ENCODE assay signal across 15 cellular contexts in the genomic region with DNA sequence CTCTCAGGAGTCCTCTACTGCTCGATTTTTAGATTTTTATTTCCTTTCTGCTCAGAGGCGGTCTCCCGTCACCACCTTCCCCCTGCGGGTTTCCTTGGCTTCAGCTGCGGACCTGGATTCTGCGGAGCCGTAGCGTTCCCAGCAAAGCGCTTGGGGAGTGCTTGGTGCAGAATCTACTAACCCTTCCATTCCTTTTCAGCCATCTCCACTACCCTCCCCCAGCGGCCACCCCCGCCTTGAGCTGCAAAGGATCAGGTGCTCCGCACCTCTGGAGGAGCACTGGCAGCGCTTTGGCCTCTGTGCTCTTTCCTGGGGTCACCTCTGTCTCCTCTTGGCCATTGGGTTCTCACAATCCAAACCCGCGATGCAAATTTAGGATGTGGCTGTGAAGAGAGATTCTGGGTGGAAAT. TPM values are rescaled to one million over a fixed set of nuclear protein-coding genes. Genes with fewer than 3 reads are reported as not detected.
A peak's percentile ranks its signal among the peaks of the same experiment; 100 is the strongest.
DNase-seq lines count a peak whose midpoint lies in the region; ATAC-seq and TF ChIP-seq lines count a peak whose summit lies in the region.
"Had no signal": no experiment of that assay in that cellular context is flagged by ENCODE, and none has a peak within 500 bp of the region (broad histone marks: within the 10 kb centered on the region; RNA-seq: fewer than 3 reads in every experiment).

No MANE protein-coding gene starts in this region.

- peaks cover 80% of the 10 kb centered on the region for H3K27me3 Mint-ChIP-seq in activated T-cell treated with anti-CD3 and anti-CD28 coated beads, Interleukin-2, amount 50 U/mL, for 72 hours (ENCODE audit: low read depth)
- H3K27me3 Mint-ChIP-seq in activated naive CD8-positive, alpha-beta T cell treated with anti-CD3 and anti-CD28 coated beads, Interleukin-2, amount 50 U/mL, for 24 hours, result peaks cover 70% of the 10 kb centered on the region

- peak overlapping the region; percentile 30 for H3K27ac ChIP-seq in layer of hippocampus (ENCODE audit: low read depth, low read length)
- H3K27ac ChIP-seq in thoracic aorta, result no peak overlapping the region
- H3K27ac ChIP-seq: esophagus squamous epithelium, heart right ventricle had no signal

- no peak for ATAC-seq in activated T-cell treated with anti-CD3 and anti-CD28 coated beads, Interleukin-2, amount 50 U/mL, for 72 hours (replicated peaks in 1 of 2)
- no peak for ATAC-seq in activated naive CD8-positive, alpha-beta T cell treated with anti-CD3 and anti-CD28 coated beads, Interleukin-2, amount 50 U/mL, for 24 hours
- ATAC-seq in thoracic aorta (ENCODE audit: insufficient number of reproducible peaks, low FRiP score, low read depth), result no peak
- ATAC-seq in GM21360 (IDR thresholded peaks at IDR 0.05; ENCODE audit: unreplicated experiment), result no peak
- ATAC-seq: heart right ventricle, K562 had no signal

- H3K4me3 ChIP-seq in thoracic aorta, result peak overlapping the region; percentile 28
- H3K4me3 ChIP-seq: K562 had no signal

- H3K27ac Mint-ChIP-seq in activated T-cell treated with anti-CD3 and anti-CD28 coated beads, Interleukin-2, amount 50 U/mL, for 72 hours, result no peak overlapping the region
- no peak overlapping the region for H3K27ac Mint-ChIP-seq in activated naive CD8-positive, alpha-beta T cell treated with anti-CD3 and anti-CD28 coated beads, Interleukin-2, amount 50 U/mL, for 24 hours

- TF ChIP-seq CTCF in thoracic aorta (IDR thresholded peaks at IDR 0.05), result no peak

- peaks cover 31% of the 10 kb centered on the region for H3K4me1 Mint-ChIP-seq in activated T-cell treated with anti-CD3 and anti-CD28 coated beads, Interleukin-2, amount 50 U/mL, for 72 hours (ENCODE audit: low read depth)
- peaks cover 28% of the 10 kb centered on the region for H3K4me1 Mint-ChIP-seq in activated naive CD8-positive, alpha-beta T cell treated with anti-CD3 and anti-CD28 coated beads, Interleukin-2, amount 50 U/mL, for 24 hours

- peaks cover 10 to 36% of the 10 kb centered on the region in 2 donors for H3K4me1 ChIP-seq in thoracic aorta (ENCODE audit: control insufficient read depth in 1 of 2, low read depth in 2 of 2)

- H3K36me3 ChIP-seq in thoracic aorta, result no peaks in the 10 kb centered on the region
- H3K36me3 ChIP-seq: esophagus squamous epithelium had no signal

- H3K36me3 Mint-ChIP-seq in activated T-cell treated with anti-CD3 and anti-CD28 coated beads, Interleukin-2, amount 50 U/mL, for 72 hours (ENCODE audit: insufficient read depth in 2 of 2), result no peaks in the 10 kb centered on the region
- no peaks in the 10 kb centered on the region for H3K36me3 Mint-ChIP-seq in activated naive CD8-positive, alpha-beta T cell treated with anti-CD3 and anti-CD28 coated beads, Interleukin-2, amount 50 U/mL, for 24 hours (ENCODE audit: low read depth)

- peak overlapping the region; percentile 57 to 74 for H3K4me3 Mint-ChIP-seq in activated T-cell treated with anti-CD3 and anti-CD28 coated beads, Interleukin-2, amount 50 U/mL, for 72 hours
- peak overlapping the region; percentile 36 for H3K4me3 Mint-ChIP-seq in activated naive CD8-positive, alpha-beta T cell treated with anti-CD3 and anti-CD28 coated beads, Interleukin-2, amount 50 U/mL, for 24 hours

- H3K27me3 ChIP-seq in layer of hippocampus (ENCODE audit: control insufficient read depth, insufficient read depth, low read length) (peaks cover 25% of the 10 kb centered on the region), thoracic aorta (replicated peaks; ENCODE audit: insufficient read depth) (no peaks in the 10 kb centered on the region)

- no peak for DNase-seq in activated T-cell treated with anti-CD3 and anti-CD28 coated beads, Interleukin-2, amount 50 U/mL, for 72 hours
- DNase-seq in activated T-cell treated with anti-CD3 and anti-CD28 coated beads for 4 hours (no peak), thoracic aorta (ENCODE audit: low spot score) (no peak), HuH-7 (ENCODE audit: low spot score) (no peak)
- no peak for DNase-seq in activated naive CD8-positive, alpha-beta T cell treated with anti-CD3 and anti-CD28 coated beads, Interleukin-2, amount 50 U/mL, for 24 hours
- no peak for DNase-seq in stimulated activated CD4-positive, alpha-beta T cell treated with anti-CD3 and anti-CD28 coated beads, Interleukin-15, amount 100 ng/mL, for 24 hours
- DNase-seq: DMS 273 treated with DMSO at 0.1 percent for 48 hours, esophagus squamous epithelium, heart right ventricle, NCI-H446 had no signal

- H3K9me3 Mint-ChIP-seq in activated T-cell treated with anti-CD3 and anti-CD28 coated beads, Interleukin-2, amount 50 U/mL, for 72 hours, result no peaks in the 10 kb centered on the region
- no peaks in the 10 kb centered on the region for H3K9me3 Mint-ChIP-seq in activated naive CD8-positive, alpha-beta T cell treated with anti-CD3 and anti-CD28 coated beads, Interleukin-2, amount 50 U/mL, for 24 hours

- no peaks in the 10 kb centered on the region for H3K9me3 ChIP-seq in thoracic aorta
- H3K9me3 ChIP-seq: esophagus squamous epithelium, heart right ventricle had no signal

RNA-seq across cellular contexts. Expression of gene OLIG2, which starts 3.8 kb away (rescaled TPM):
- not detected for total RNA-seq in activated T-cell treated with anti-CD3 and anti-CD28 coated beads, Interleukin-2, amount 50 U/mL, for 72 hours
- total RNA-seq in thoracic aorta, result not detected
- total RNA-seq: esophagus squamous epithelium, heart right ventricle, K562, liver, myocyte had no signal

RNA-seq across cellular contexts. Expression of gene OLIG1, which starts 40.4 kb away (rescaled TPM):
- not detected for total RNA-seq in activated T-cell treated with anti-CD3 and anti-CD28 coated beads, Interleukin-2, amount 50 U/mL, for 72 hours
- total RNA-seq in thoracic aorta, result not detected
- total RNA-seq: esophagus squamous epithelium, K562, myocyte had no signal
